Comparison of ENCODE assay signal across 9 cellular contexts in genomic region chr16:2981177-2981898, GRCh38. TPM values are rescaled to one million over a fixed set of nuclear protein-coding genes. Genes with fewer than 3 reads are reported as not detected.
DNase-seq lines count a peak whose midpoint lies in the region; ATAC-seq and TF ChIP-seq lines count a peak whose summit lies in the region.
"Had no signal": no experiment of that assay in that cellular context is flagged by ENCODE, and none has a peak within 500 bp of the region (broad histone marks: within the 10 kb centered on the region; RNA-seq: fewer than 3 reads in every experiment).

No MANE protein-coding gene starts in this region.

- DNase-seq in GM23338 (ENCODE audit: low spot score) (peak; percentile 60), RWPE2 (ENCODE audit: low spot score) (no peak), epithelial cell of proximal tubule (ENCODE audit: low read depth) (no peak), skeletal muscle cell (ENCODE audit: low read depth) (no peak), NCI-H526 (lab: John Stamatoyannopoulos, UW) (no peak), G401 (ENCODE audit: low spot score) (no peak)
- DNase-seq in stimulated activated naive CD4-positive, alpha-beta T cell treated with Interleukin-2 at 50 U/mL for 16 hours (lab: John Stamatoyannopoulos, UW), result no peak

- peak overlapping the region; percentile 86 for H3K4me3 ChIP-seq in GM23338
- H3K4me3 ChIP-seq in RWPE2 (ENCODE audit: severe bottlenecking), result no peak overlapping the region
- peak overlapping the region; percentile 90 for H3K4me3 ChIP-seq in epithelial cell of proximal tubule (ENCODE audit: low read depth, low read length)
- peak overlapping the region; percentile 74 for H3K4me3 ChIP-seq in skeletal muscle cell (ENCODE audit: low read depth, low read length)

- peaks cover 22% of the 10 kb centered on the region for H3K4me1 Mint-ChIP-seq in GM23338

- peaks cover 15% of the 10 kb centered on the region for H3K36me3 Mint-ChIP-seq in GM23338 (ENCODE audit: low read depth)

- H3K27ac Mint-ChIP-seq in GM23338, result peak overlapping the region; percentile 84

- H4K20me1 ChIP-seq in GM23338 (replicated peaks; ENCODE audit: insufficient read depth), result peaks cover 8% of the 10 kb centered on the region; the same call in 1 of the 2 replicates

- ATAC-seq in GM23338, result peak; percentile 15
- no peak for ATAC-seq in RWPE2 (ENCODE audit: low read depth)
- no peak for ATAC-seq in GM21723 (IDR thresholded peaks at IDR 0.05; ENCODE audit: unreplicated experiment)

- peak overlapping the region; percentile 92 for H3K4me2 ChIP-seq in GM23338

- H3K27me3 ChIP-seq in GM23338 (ENCODE audit: insufficient read depth) (no peaks in the 10 kb centered on the region), RWPE2 (ENCODE audit: insufficient read depth, poor library complexity, severe bottlenecking) (no peaks in the 10 kb centered on the region)

- H3K79me2 ChIP-seq in GM23338 (replicated peaks; ENCODE audit: insufficient read depth), result peaks cover 14% of the 10 kb centered on the region

- no peaks in the 10 kb centered on the region for H3K9me2 ChIP-seq in GM23338 (ENCODE audit: insufficient read depth)

- H3F3A ChIP-seq in GM23338 (replicated peaks; ENCODE audit: low read depth), result peaks cover 19% of the 10 kb centered on the region

- H3K27ac ChIP-seq in GM23338 (ENCODE audit: low read depth), result peak overlapping the region; percentile 96
- H3K27ac ChIP-seq in RWPE2 (ENCODE audit: poor library complexity, severe bottlenecking), result peak overlapping the region; percentile 71

- H3K9me3 Mint-ChIP-seq in GM23338, result peaks cover 2% of the 10 kb centered on the region; the same call in 2 of the 3 replicates

- peaks cover 17% of the 10 kb centered on the region for H3K27me3 Mint-ChIP-seq in GM23338 (ENCODE audit: insufficient read depth, low read depth, poor library complexity)

- no peak overlapping the region for H2AFZ ChIP-seq in GM23338

- no peak for TF ChIP-seq CTCF in GM23338 (conservative IDR thresholded peaks at IDR 0.05; ENCODE audit: low read depth in 2 of 2)
- no peak for TF ChIP-seq CTCF in RWPE2 (IDR thresholded peaks at IDR 0.05; ENCODE audit: poor library complexity, severe bottlenecking)
- TF ChIP-seq CTCF in epithelial cell of proximal tubule (conservative IDR thresholded peaks at IDR 0.05; ENCODE audit: low read depth, low read length), result no peak

- no peaks in the 10 kb centered on the region for H3K9me3 ChIP-seq in RWPE2 (ENCODE audit: severe bottlenecking)

- in situ Hi-C loops in G401 (cut with HindIII; ENCODE audit: low sequenced_read_pairs), result no loop called here

- 0 out of 2 replicates have a peak, but pooled peaks cover 3% of the 10 kb centered on the region for H3K36me3 ChIP-seq in GM23338 (ENCODE audit: insufficient read depth)
- H3K36me3 ChIP-seq in RWPE2 (ENCODE audit: low read depth), result peaks cover 26% of the 10 kb centered on the region

- H3K4me1 ChIP-seq in GM23338 (ENCODE audit: insufficient read depth), result peaks cover 22% of the 10 kb centered on the region
- peaks cover 11% of the 10 kb centered on the region for H3K4me1 ChIP-seq in RWPE2 (ENCODE audit: insufficient read depth, poor library complexity, severe bottlenecking)

- H3K4me3 Mint-ChIP-seq in GM23338, result peak overlapping the region; percentile 85

TF ChIP-seq in GM23338, 12 proteins besides CTCF, POLR2A, EP300 and RAD21 (continues in another document):
- no peak for TF ChIP-seq EZH2 (IDR thresholded peaks at IDR 0.05; ENCODE audit: low read depth, unreplicated experiment)
- no peak for TF ChIP-seq ZNF462 (CRISPR knock-in tag; IDR thresholded peaks at IDR 0.05)
- TF ChIP-seq ETS1 (IDR thresholded peaks at IDR 0.05), result no peak

RNA-seq across cellular contexts. Expression of gene PKMYT1, which starts 1.1 kb away (rescaled TPM):
- total RNA-seq in GM23338 (2014; rRNA removed; shearing (Covaris generic)), result 82.1 and 100 TPM in 2 replicates
- polyA plus RNA-seq in GM23338 (2016; fragmentation: Nextera tagmentation; extraction: Ambion mirVana), result 90.9 and 104 TPM in 2 replicates
- 107 and 120 TPM in 2 replicates for total RNA-seq in epithelial cell of proximal tubule
- 9.3 and 19.0 TPM in 2 replicates for total RNA-seq in G401 (2014; rRNA removed; shearing (Covaris generic))

RNA-seq across cellular contexts. Expression of gene PAQR4, which starts 12.2 kb away (rescaled TPM):
- total RNA-seq in GM23338 (2014; rRNA removed; shearing (Covaris generic)), result 17.7 and 29.3 TPM in 2 replicates
- polyA plus RNA-seq in GM23338 (2016; fragmentation: Nextera tagmentation; extraction: Ambion mirVana), result 7.0 and 8.8 TPM in 2 replicates
- 33.4 and 36.0 TPM in 2 replicates for total RNA-seq in epithelial cell of proximal tubule
- 29.0 and 43.4 TPM in 2 replicates for total RNA-seq in G401 (2014; rRNA removed; shearing (Covaris generic))

RNA-seq across cellular contexts. Expression of gene KREMEN2, which starts 17.3 kb away (rescaled TPM):
- total RNA-seq in GM23338 (2014; rRNA removed; shearing (Covaris generic)), result 16.1 and 17.6 TPM in 2 replicates
- 4.7 and 4.9 TPM in 2 replicates for polyA plus RNA-seq in GM23338 (2016; fragmentation: Nextera tagmentation; extraction: Ambion mirVana)
- 0.72 and 4.2 TPM in 2 replicates for total RNA-seq in epithelial cell of proximal tubule
- total RNA-seq in G401 (2014; rRNA removed; shearing (Covaris generic)), result 64.8 and 80.7 TPM in 2 replicates

RNA-seq across cellular contexts. Expression of gene CLDN9, which starts 31.4 kb away (rescaled TPM):
- 1.0 and 3.0 TPM in 2 replicates for total RNA-seq in GM23338 (2014; rRNA removed; shearing (Covaris generic))
- polyA plus RNA-seq in GM23338 (2016; fragmentation: Nextera tagmentation; extraction: Ambion mirVana), result 1.3 and 1.8 TPM in 2 replicates
- 0.29 and 3.5 TPM in 2 replicates for total RNA-seq in epithelial cell of proximal tubule
- total RNA-seq in G401 (2014; rRNA removed; shearing (Covaris generic)), result not detected in 2 replicates
- total RNA-seq: SK-MEL-5 had no signal

RNA-seq across cellular contexts. Expression of gene CLDN6, which starts 36.6 kb away (rescaled TPM):
- 961 and 1,028 TPM in 2 replicates for total RNA-seq in GM23338 (2014; rRNA removed; shearing (Covaris generic))
- 537 and 551 TPM in 2 replicates for polyA plus RNA-seq in GM23338 (2016; fragmentation: Nextera tagmentation; extraction: Ambion mirVana)
- total RNA-seq in epithelial cell of proximal tubule, result 255 and 813 TPM in 2 replicates
- total RNA-seq in G401 (2014; rRNA removed; shearing (Covaris generic)), result 1.7 and 2.7 TPM in 2 replicates
- total RNA-seq: SK-MEL-5 had no signal
